In genomic region chr6:79089552-79090404, GRCh38 we compare ENCODE assay signal across 11 cellular contexts.
"Had no signal": no experiment of that assay in that cellular context is flagged by ENCODE, and none has a peak within 500 bp of the region (broad histone marks: within the 10 kb centered on the region; RNA-seq: fewer than 3 reads in every experiment).

No MANE protein-coding gene starts in this region.

- H3K27ac ChIP-seq: GM23248, HL-60, KMS-11 had no signal

- FAIRE-seq: H54 had no signal

- H3K9me3 Mint-ChIP-seq: H9, HFFc6 had no signal

- H3K9ac ChIP-seq: GM23248, KMS-11 had no signal

- H3K4me3 ChIP-seq: GM23248 had no signal

- DNase-seq: GM23248, GOT3, H9, HCEC 1CT, HFFc6, IMR-90, Karpas-422, KBM-7 had no signal

- H3K4me3 Mint-ChIP-seq: H9, HFFc6 had no signal

- H3K4me2 ChIP-seq: KMS-11 had no signal

- H3K27ac Mint-ChIP-seq: H9, HFFc6 had no signal

- H3K4me1 Mint-ChIP-seq: H9 had no signal

- H2AFZ ChIP-seq: GM23248 had no signal
